8 cellular contexts compared by ENCODE assay signal in genomic region chr1:153659656-153660055, GRCh38. TPM values are rescaled to one million over a fixed set of nuclear protein-coding genes. Genes with fewer than 3 reads are reported as not detected.
DNase-seq lines count a peak whose midpoint lies in the region; ATAC-seq and TF ChIP-seq lines count a peak whose summit lies in the region.

No MANE protein-coding gene starts in this region.

- H2AFZ ChIP-seq in fibroblast of lung (ENCODE audit: low read length): no peak overlapping the region

- DNase-seq in GM12865 (ENCODE audit: low read depth) (no peak), SJSA1 (ENCODE audit: low read depth in 1 of 2, low spot score in 2 of 2) (no peak), fibroblast of lung (ENCODE audit: low read depth in 2 of 2) (no peak), gastrocnemius medialis (no peak), DMS153 (lab: John Stamatoyannopoulos, UW) (no peak), nucleus accumbens (lab: John Stamatoyannopoulos, UW) (no peak)

- H3K4me1 ChIP-seq in SJSA1 (replicated peaks): peaks cover 9% of the 10 kb centered on the region
- peaks cover 4% of the 10 kb centered on the region for H3K4me1 ChIP-seq in fibroblast of lung (ENCODE audit: control insufficient read depth, extremely low read depth, insufficient read depth, low read length)
- peaks cover 10 to 15% of the 10 kb centered on the region in 2 donors for H3K4me1 ChIP-seq in gastrocnemius medialis

- no peak overlapping the region for H3K9ac ChIP-seq in fibroblast of lung (ENCODE audit: insufficient read depth, low read length)

- ATAC-seq in gastrocnemius medialis (no peak), GM18909 (IDR thresholded peaks at IDR 0.05; ENCODE audit: poor library complexity, unreplicated experiment) (no peak), GM18519 (IDR thresholded peaks at IDR 0.05; ENCODE audit: low FRiP score, unreplicated experiment) (no peak)

- H3K36me3 ChIP-seq in SJSA1 (peaks cover 52% of the 10 kb centered on the region), fibroblast of lung (ENCODE audit: control insufficient read depth, insufficient read depth, low read length) (peaks cover 9% of the 10 kb centered on the region), gastrocnemius medialis (peaks cover 5 to 41% of the 10 kb centered on the region in 2 donors)

- no peaks in the 10 kb centered on the region for H4K20me1 ChIP-seq in fibroblast of lung (ENCODE audit: control insufficient read depth, extremely low read depth, insufficient read depth, low read length)

- H3K27me3 ChIP-seq in SJSA1 (replicated peaks) (no peaks in the 10 kb centered on the region), fibroblast of lung (ENCODE audit: control insufficient read depth, insufficient read depth, low read length) (no peaks in the 10 kb centered on the region), gastrocnemius medialis (no peaks in the 10 kb centered on the region)

- TF ChIP-seq POLR2A in gastrocnemius medialis (IDR thresholded peaks at IDR 0.05): no peak

- H3K4me3 ChIP-seq in GM12865 (ENCODE audit: low read depth, low read length) (peak overlapping the region; percentile 76), SJSA1 (peak overlapping the region; percentile 79; the same call in 1 of the 2 replicates), fibroblast of lung (replicated peaks in 1 of 4; ENCODE audit: control extremely low read depth in 1 of 4, insufficient read depth in 1 of 4, low read depth in 3 of 4, low read length in 4 of 4) (peak overlapping the region; percentile 58 to 99 (median 80)), gastrocnemius medialis (peak overlapping the region; percentile 93 to 96 (median 96))

- peaks cover 12% of the 10 kb centered on the region for H3K79me2 ChIP-seq in fibroblast of lung (ENCODE audit: control insufficient read depth, insufficient read depth, low read length)

- H3K27ac ChIP-seq in SJSA1 (no peak overlapping the region), fibroblast of lung (ENCODE audit: insufficient read depth, low read length) (no peak overlapping the region), gastrocnemius medialis (peak overlapping the region; percentile 97 to 100 (median 100))

- peak overlapping the region; percentile 15 for H3K4me2 ChIP-seq in fibroblast of lung (ENCODE audit: extremely low read depth, insufficient read depth, low read length)

- TF ChIP-seq CTCF in GM12865 (IDR thresholded peaks at IDR 0.05; ENCODE audit: insufficient read depth, low read depth, low read length, missing control alignments): no peak
- no peak for TF ChIP-seq CTCF in fibroblast of lung (conservative IDR thresholded peaks at IDR 0.05 in 1 of 2, IDR thresholded peaks at IDR 0.05 in 1 of 2; ENCODE audit: low read depth in 1 of 2, low read length in 2 of 2)
- TF ChIP-seq CTCF in gastrocnemius medialis (IDR thresholded peaks at IDR 0.05 in 4 of 5, conservative IDR thresholded peaks at IDR 0.05 in 1 of 5): no peak

- in situ Hi-C loops in gastrocnemius medialis (cut with MboI; ENCODE audit: low sequenced_read_pairs in 4 of 4): loop anchor here in 2 of 4 donors (25.0 kb wide), 1 partner anchor 328 kb away; the partner anchor contains the start of genes JTB (in 2 of the 2), RAB13 (in 2 of the 2) and RPS27 (in 2 of the 2)

- intact Hi-C loops in gastrocnemius medialis (cut with DNase I; ENCODE audit: low total_unique reads): no loop called here

- H3K9me3 ChIP-seq in SJSA1 (replicated peaks) (no peaks in the 10 kb centered on the region), fibroblast of lung (ENCODE audit: control insufficient read depth, insufficient read depth, low read depth, low read length) (no peaks in the 10 kb centered on the region), gastrocnemius medialis (no peaks in the 10 kb centered on the region)

RNA-seq across cellular contexts. Expression of gene SNAPIN, which starts 1.2 kb away (rescaled TPM):
- 48.0 and 59.3 TPM in 2 replicates for total RNA-seq in SJSA1 (2014; rRNA removed; shearing (Covaris generic))
- 72.7 and 76.5 TPM in 2 replicates for total RNA-seq in fibroblast of lung
- 52.0 and 56.8 TPM in 2 replicates for polyA plus RNA-seq in fibroblast of lung
- 49.7 and 52.3 TPM in 2 replicates for polyA plus RNA-seq in fibroblast of lung (2012)
- 17.7 and 20.9 TPM in 2 replicates for polyA minus RNA-seq in fibroblast of lung (ENCODE audit: low replicate concordance)
- 100 to 1,000 TPM in 1 of 4 donors, 10 to 100 TPM in 3; 64.0 to 127 (median 90.0) TPM for total RNA-seq in gastrocnemius medialis

RNA-seq across cellular contexts. Expression of gene ILF2, which starts 11.1 kb away (rescaled TPM):
- total RNA-seq in SJSA1 (2014; rRNA removed; shearing (Covaris generic)): 347 and 370 TPM in 2 replicates
- total RNA-seq in fibroblast of lung: 129 and 135 TPM in 2 replicates
- 235 and 344 TPM in 2 replicates for polyA plus RNA-seq in fibroblast of lung
- 137 and 214 TPM in 2 replicates for polyA plus RNA-seq in fibroblast of lung (2012)
- 141 and 203 TPM in 2 replicates for polyA minus RNA-seq in fibroblast of lung (ENCODE audit: low replicate concordance)
- total RNA-seq in gastrocnemius medialis: 100 to 1,000 TPM; 110 to 138 (median 117) TPM

RNA-seq across cellular contexts. Expression of gene NPR1, which starts 18.8 kb away (rescaled TPM):
- 0.05 TPM in 1 of 2 replicates, not detected in the other for total RNA-seq in SJSA1 (2014; rRNA removed; shearing (Covaris generic))
- 0.66 and 2.1 TPM in 2 replicates for total RNA-seq in fibroblast of lung
- polyA plus RNA-seq in fibroblast of lung: 0.14 and 0.60 TPM in 2 replicates
- polyA plus RNA-seq in fibroblast of lung (2012): 0.26 and 0.93 TPM in 2 replicates
- 0.39 and 3.8 TPM in 2 replicates for polyA minus RNA-seq in fibroblast of lung (ENCODE audit: low replicate concordance)
- total RNA-seq in gastrocnemius medialis: 1 to 10 TPM; 3.0 to 7.1 (median 4.5) TPM

RNA-seq across cellular contexts. Expression of gene CHTOP, which starts 25.8 kb away (rescaled TPM):
- total RNA-seq in SJSA1 (2014; rRNA removed; shearing (Covaris generic)): 31.0 and 50.8 TPM in 2 replicates
- total RNA-seq in fibroblast of lung (22.6 and 34.0 TPM in 2 replicates), gastrocnemius medialis (10 to 100 TPM; 49.5 to 73.4 (median 59.1) TPM)
- 47.6 and 52.2 TPM in 2 replicates for polyA plus RNA-seq in fibroblast of lung
- polyA plus RNA-seq in fibroblast of lung (2012): 43.4 and 55.4 TPM in 2 replicates
- 9.3 and 14.1 TPM in 2 replicates for polyA minus RNA-seq in fibroblast of lung (ENCODE audit: low replicate concordance)

RNA-seq across cellular contexts. Expression of gene S100A1, which starts 31.4 kb away (rescaled TPM):
- total RNA-seq in SJSA1 (2014; rRNA removed; shearing (Covaris generic)): 0.32 TPM in 1 of 2 replicates, not detected in the other
- 0.17 TPM in 1 of 2 replicates, not detected in the other for total RNA-seq in fibroblast of lung
- polyA plus RNA-seq in fibroblast of lung: 0.98 and 9.7 TPM in 2 replicates
- polyA plus RNA-seq in fibroblast of lung (2012): 1.3 and 8.2 TPM in 2 replicates
- 17.0 TPM in 1 of 2 replicates, not detected in the other for polyA minus RNA-seq in fibroblast of lung (ENCODE audit: low replicate concordance)
- total RNA-seq in gastrocnemius medialis: 100 to 1,000 TPM; 390 to 932 (median 616) TPM

Comparison
In these comparisons a context has a peak if more than half of its experiments do, and no peak if none do; other contexts are left out.
1. H3K27ac ChIP-seq: peak in gastrocnemius medialis (4 of 4); none in SJSA1 (single experiment) and fibroblast of lung (single experiment).
2. Peak in every context shown above with its lines, with median percentiles within 50 percentile points of each other: H3K4me3 ChIP-seq.